ENCODE assay signal across 8 cellular contexts in genomic region chr15:65032823-65033537, GRCh38. TPM values are rescaled to one million over a fixed set of nuclear protein-coding genes. Genes with fewer than 3 reads are reported as not detected.
DNase-seq lines count a peak whose midpoint lies in the region; ATAC-seq and TF ChIP-seq lines count a peak whose summit lies in the region.

No MANE protein-coding gene starts in this region.

- H3K9me3 Mint-ChIP-seq in CD4-positive, alpha-beta T cell = no peaks in the 10 kb centered on the region

- H3K36me3 Mint-ChIP-seq in CD4-positive, alpha-beta T cell (ENCODE audit: low read depth) = peaks cover 8% of the 10 kb centered on the region

- DNase-seq in CD4-positive, alpha-beta T cell = peak in 4 of 10 experiments; percentile 16 to 31 (median 20)
- DNase-seq in HEK293T (ENCODE audit: extremely low spot score) (peak; percentile 24), NT2/D1 (ENCODE audit: low read depth, low spot score) (peak; percentile 73), Right ventricle myocardium superior (peak; percentile 64), psoas muscle (peak; percentile 46 to 62)
- DNase-seq in activated gamma-delta T cell treated with anti-CD3 and anti-CD28 coated beads, Interleukin-2, amount 50 U/mL, for 16 hours (ENCODE audit: low read depth) = peak; percentile 17

- peak overlapping the region; percentile 67 for H3K4me3 Mint-ChIP-seq in CD4-positive, alpha-beta T cell

- H3K27me3 ChIP-seq in CD4-positive, alpha-beta T cell (ENCODE audit: control insufficient read depth, insufficient read depth, low read length) = no peaks in the 10 kb centered on the region
- H3K27me3 ChIP-seq in NT2/D1 (ENCODE audit: insufficient read depth, insufficient read length) = no peaks in the 10 kb centered on the region
- H3K27me3 ChIP-seq in psoas muscle (ENCODE audit: insufficient read depth in 3 of 3, low read length in 2 of 3) = no peaks in the 10 kb centered on the region

- H3K9me3 ChIP-seq in CD4-positive, alpha-beta T cell (ENCODE audit: control insufficient read depth, low read length) = no peaks in the 10 kb centered on the region
- H3K9me3 ChIP-seq in NT2/D1 (ENCODE audit: insufficient read depth, low read length) = no peaks in the 10 kb centered on the region
- H3K9me3 ChIP-seq in psoas muscle = no peaks in the 10 kb centered on the region

- POLR2A ChIA-PET in CD4-positive, alpha-beta T cell (lab: Charles Lee) = interaction anchor here (1.0 kb wide), 1 partner anchor 50 kb away, joined by 3 read pairs; no protein-coding TSS in a partner anchor
- POLR2A ChIA-PET in HEK293T (lab: Yijun Ruan, JAX) = no interaction called here

- H3K27ac Mint-ChIP-seq in CD4-positive, alpha-beta T cell = no peak overlapping the region

- TF ChIP-seq CTCF in CD4-positive, alpha-beta T cell (IDR thresholded peaks at IDR 0.05) = no peak
- peak; percentile 52 for TF ChIP-seq CTCF in psoas muscle (IDR thresholded peaks at IDR 0.05)

- H3K9ac ChIP-seq in NT2/D1 (ENCODE audit: insufficient read length, low read depth) = no peak overlapping the region

- intact Hi-C loops in CD4-positive, alpha-beta T cell (cut with DNase I, micrococcal nuclease) = loop anchor here (1.0 to 5.0 kb wide), 7 partner anchors 44 to 352 kb away; partner anchors contain the start of genes KBTBD13 (in 1 of the 2), PARP16 (in 1 of the 2) and RNU5B-1 (in 1 of the 2)
- intact Hi-C loops in Right ventricle myocardium superior (cut with DNase I) (loop anchor here (10.0 kb wide), 1 partner anchor 52 kb away; no protein-coding TSS in a partner anchor), psoas muscle (cut with DNase I) (loop anchor here in 1 of 2 donors (10.0 kb wide), 1 partner anchor 262 kb away; the partner anchor contains the start of gene RNU5A-1)

- no peak overlapping the region for H3K4me3 ChIP-seq in NT2/D1 (ENCODE audit: insufficient read length, low read depth)
- H3K4me3 ChIP-seq in psoas muscle = no peak overlapping the region

- CTCF ChIA-PET in CD4-positive, alpha-beta T cell (lab: Charles Lee) = interaction anchor here (0.9 to 1.2 kb wide), 3 partner anchors 45 to 265 kb away, joined by 3 to 4 read pairs (median 3); no protein-coding TSS in a partner anchor
- CTCF ChIA-PET in HEK293T (lab: Yijun Ruan, JAX) = interaction anchor here (0.5 to 1.0 kb wide), 5 partner anchors 11 to 1304 kb away, joined by 3 to 5 read pairs (median 3); no protein-coding TSS in a partner anchor

- peaks cover 15% of the 10 kb centered on the region for H3K27me3 Mint-ChIP-seq in CD4-positive, alpha-beta T cell

- no peaks in the 10 kb centered on the region for H3K36me3 ChIP-seq in NT2/D1 (ENCODE audit: insufficient read depth, insufficient read length, low read length)
- H3K36me3 ChIP-seq in psoas muscle (ENCODE audit: insufficient read depth in 1 of 2, low read depth in 1 of 2) = no peaks in the 10 kb centered on the region

- H3K4me1 ChIP-seq in NT2/D1 (ENCODE audit: insufficient read depth, insufficient read length) = peaks cover 2% of the 10 kb centered on the region
- peaks cover 9% of the 10 kb centered on the region for H3K4me1 ChIP-seq in psoas muscle

- 33% methylated on average over 12 of the region's 12 CpGs for WGBS in psoas muscle, 3 donors

- ATAC-seq in CD4-positive, alpha-beta T cell (ENCODE audit: poor library complexity) = no peak
- ATAC-seq in Right ventricle myocardium superior (ENCODE audit: poor library complexity) (peak; percentile 73), psoas muscle (peak; percentile 55 to 69 (median 64)), GM21526 (IDR thresholded peaks at IDR 0.05; ENCODE audit: low FRiP score, unreplicated experiment) (no peak), HG03520 (IDR thresholded peaks at IDR 0.05; ENCODE audit: unreplicated experiment) (no peak)

- peaks cover 18% of the 10 kb centered on the region for H3K4me1 Mint-ChIP-seq in CD4-positive, alpha-beta T cell (ENCODE audit: low read depth)

- H3K27ac ChIP-seq in CD4-positive, alpha-beta T cell (ENCODE audit: low read depth, low read length) = no peak overlapping the region
- no peak overlapping the region for H3K27ac ChIP-seq in psoas muscle

TF ChIP-seq in HEK293T, 16 proteins besides CTCF, POLR2A, EP300 and RAD21:
- TF ChIP-seq FOXK2 (IDR thresholded peaks at IDR 0.05) (no peak), HDGF (IDR thresholded peaks at IDR 0.05; ENCODE audit: borderline replicate concordance) (no peak), PKNOX1 (IDR thresholded peaks at IDR 0.05) (peak; percentile 51; the same call in 1 of the 2 replicates), NFRKB (IDR thresholded peaks at IDR 0.05) (no peak)

RNA-seq across cellular contexts. Expression of gene MTFMT, which starts 3.5 kb away (rescaled TPM):
- 1 to 10 TPM; 3.4 to 5.8 TPM for total RNA-seq in CD4-positive, alpha-beta T cell
- total RNA-seq in Right ventricle myocardium superior = 17.3 TPM
- total RNA-seq in psoas muscle = 10 to 100 TPM in 3 of 4 donors, 1 to 10 TPM in 1; 9.5 to 18.1 (median 14.8) TPM
- 10 to 100 TPM in 2 of 3 donors, 1 to 10 TPM in 1; 9.4 to 14.4 (median 10.0) TPM for polyA plus RNA-seq in psoas muscle

RNA-seq across cellular contexts. Expression of gene SLC51B, which starts 12.2 kb away (rescaled TPM):
- total RNA-seq in CD4-positive, alpha-beta T cell = not detected
- total RNA-seq in Right ventricle myocardium superior (not detected), psoas muscle (not detected)
- under 1 TPM in 2 of 3 donors, not detected in 1; 0.04 to 0.07 TPM for polyA plus RNA-seq in psoas muscle

RNA-seq across cellular contexts. Expression of gene RASL12, which starts 34.8 kb away (rescaled TPM):
- not detected for total RNA-seq in CD4-positive, alpha-beta T cell
- total RNA-seq in Right ventricle myocardium superior (19.7 TPM), psoas muscle (1 to 10 TPM; 2.5 to 6.3 (median 3.2) TPM)
- 1 to 10 TPM; 2.6 to 3.0 (median 3.0) TPM for polyA plus RNA-seq in psoas muscle

RNA-seq across cellular contexts. Expression of gene SPG21, which starts 43.3 kb away (rescaled TPM):
- total RNA-seq in CD4-positive, alpha-beta T cell = 10 to 100 TPM; 29.4 to 32.7 TPM
- total RNA-seq in Right ventricle myocardium superior = 44.9 TPM
- 10 to 100 TPM; 38.6 to 66.9 (median 52.1) TPM for total RNA-seq in psoas muscle
- polyA plus RNA-seq in psoas muscle = 100 to 1,000 TPM in 1 of 3 donors, 10 to 100 TPM in 2; 58.4 to 106 (median 58.4) TPM

RNA-seq across cellular contexts. Expression of gene KBTBD13, which starts 43.6 kb away (rescaled TPM):
- not detected for total RNA-seq in CD4-positive, alpha-beta T cell
- total RNA-seq in Right ventricle myocardium superior = 9.4 TPM
- 1 to 10 TPM; 1.3 to 5.7 (median 3.4) TPM for total RNA-seq in psoas muscle
- polyA plus RNA-seq in psoas muscle = 1 to 10 TPM in 2 of 3 donors, under 1 TPM in 1; 0.12 to 5.7 (median 1.2) TPM

Comparison
In these comparisons a context has a peak if more than half of its experiments do, and no peak if none do; other contexts are left out.
1. ATAC-seq: peak in Right ventricle myocardium superior (single experiment) and psoas muscle (4 of 4); none in CD4-positive, alpha-beta T cell (single experiment), GM21526 (single experiment) and HG03520 (single experiment).